ENCODE assay signal across 17 cellular contexts in the genomic region with DNA sequence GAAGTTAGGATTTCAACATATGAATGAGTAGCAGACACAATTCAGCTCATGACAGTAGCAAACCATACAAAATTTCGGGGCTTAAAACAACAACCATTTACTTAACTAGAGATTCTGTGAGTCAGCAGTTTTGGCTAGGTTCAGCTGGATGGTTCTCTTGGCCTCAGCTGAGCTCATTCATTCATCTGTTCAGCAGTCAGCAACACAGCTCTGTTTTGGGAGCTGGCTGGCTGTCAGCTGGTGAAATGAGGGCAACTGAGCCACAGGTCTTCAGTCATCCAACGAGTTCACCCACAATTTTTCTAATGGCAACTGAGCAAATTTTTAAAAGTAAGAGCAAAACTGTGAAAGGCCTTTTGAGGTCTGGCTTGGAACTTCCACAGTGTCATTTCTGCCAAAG.
DNase-seq lines count a peak whose midpoint lies in the region; ATAC-seq, FAIRE-seq and TF ChIP-seq lines count a peak whose summit lies in the region.
"Had no signal": no experiment of that assay in that cellular context is flagged by ENCODE, and none has a peak within 500 bp of the region (broad histone marks: within the 10 kb centered on the region; RNA-seq: fewer than 3 reads in every experiment).

No MANE protein-coding gene starts in this region.

- no peaks in the 10 kb centered on the region for H3K36me3 Mint-ChIP-seq in astrocyte (ENCODE audit: low read depth, unreplicated experiment)

- H3K27ac ChIP-seq in IMR-90 (ENCODE audit: insufficient read depth, low read length) (no peak overlapping the region), astrocyte (ENCODE audit: low read depth, low read length) (no peak overlapping the region), neuronal stem cell (replicated peaks; ENCODE audit: low read length) (no peak overlapping the region), prostate gland (no peak overlapping the region)
- H3K27ac ChIP-seq: PC-9, SJCRH30 had no signal

- no peak overlapping the region for H3K4me3 Mint-ChIP-seq in astrocyte (ENCODE audit: unreplicated experiment)
- H3K4me3 Mint-ChIP-seq: B cell; CD4-positive, alpha-beta T cell had no signal

- H4K8ac ChIP-seq in IMR-90 (ENCODE audit: low read depth in 2 of 2, low read length in 2 of 2) = no peak overlapping the region
- H4K8ac ChIP-seq in neuronal stem cell (ENCODE audit: low read depth, low read length) = no peak overlapping the region

- H3K9ac ChIP-seq in IMR-90 (ENCODE audit: low read depth, low read length) (no peak overlapping the region), astrocyte (ENCODE audit: low read length) (no peak overlapping the region), neuronal stem cell (ENCODE audit: low read depth, low read length, poor library complexity) (no peak overlapping the region)

- H2BK12ac ChIP-seq in neuronal stem cell (ENCODE audit: low read length) = no peak overlapping the region

- H3K27me3 ChIP-seq in IMR-90 (ENCODE audit: control insufficient read depth, insufficient read depth, low read length) (no peaks in the 10 kb centered on the region), astrocyte (ENCODE audit: insufficient read depth, low read length) (no peaks in the 10 kb centered on the region), neuronal stem cell (ENCODE audit: control insufficient read depth in 3 of 3, insufficient read depth in 3 of 3, low read depth in 1 of 3, low read length in 3 of 3) (no peaks in the 10 kb centered on the region), prostate gland (replicated peaks; ENCODE audit: insufficient read depth) (no peaks in the 10 kb centered on the region)
- H3K27me3 ChIP-seq: SJCRH30 had no signal

- no peaks in the 10 kb centered on the region for H3K79me1 ChIP-seq in IMR-90 (ENCODE audit: low read depth in 1 of 2, low read length in 2 of 2)
- H3K79me1 ChIP-seq in neuronal stem cell (ENCODE audit: low read depth, low read length) = no peaks in the 10 kb centered on the region

- H3K4me2 ChIP-seq in IMR-90 (ENCODE audit: low read depth, low read length) (no peak overlapping the region), astrocyte (ENCODE audit: low read length) (no peak overlapping the region), neuronal stem cell (ENCODE audit: insufficient read depth, low read length, poor library complexity, severe bottlenecking) (no peak overlapping the region)
- H3K4me2 ChIP-seq: PC-9 had no signal

- H3K56ac ChIP-seq in IMR-90 (ENCODE audit: extremely low read depth, insufficient read depth, low read length) = no peak overlapping the region

- no peak overlapping the region for H2BK20ac ChIP-seq in IMR-90 (ENCODE audit: low read depth, low read length)

- dilution Hi-C loops in IMR-90 (cut with HindIII; ENCODE audit: low sequenced_read_pairs, unreplicated experiment) = no loop called here

- H2BK5ac ChIP-seq in IMR-90 (ENCODE audit: low read depth, low read length, poor library complexity, severe bottlenecking) (no peak overlapping the region), neuronal stem cell (ENCODE audit: low read length) (no peak overlapping the region)

- H2AFZ ChIP-seq in IMR-90 (replicated peaks; ENCODE audit: low read length, poor library complexity) (no peak overlapping the region), astrocyte (ENCODE audit: low read depth, low read length) (no peak overlapping the region), neuronal stem cell (ENCODE audit: low read length) (peak overlapping the region; percentile 33)
- H2AFZ ChIP-seq: PC-9 had no signal

- no peak overlapping the region for H4K91ac ChIP-seq in IMR-90 (ENCODE audit: insufficient read depth, low read depth, low read length)
- no peak overlapping the region for H4K91ac ChIP-seq in neuronal stem cell (ENCODE audit: low read depth, low read length, poor library complexity)

- peak overlapping the region; percentile 89 for H3K27ac Mint-ChIP-seq in astrocyte (ENCODE audit: unreplicated experiment)
- H3K27ac Mint-ChIP-seq: B cell; CD4-positive, alpha-beta T cell had no signal

- H3K9me3 Mint-ChIP-seq in astrocyte (ENCODE audit: unreplicated experiment) = no peaks in the 10 kb centered on the region

- H2BK15ac ChIP-seq in IMR-90 (ENCODE audit: low read depth, low read length) = no peak overlapping the region
- no peak overlapping the region for H2BK15ac ChIP-seq in neuronal stem cell (ENCODE audit: low read length)

- H3K27me3 Mint-ChIP-seq in astrocyte (ENCODE audit: low read depth, unreplicated experiment) = no peaks in the 10 kb centered on the region
- H3K27me3 Mint-ChIP-seq: B cell; CD4-positive, alpha-beta T cell had no signal

- no TSS peak for BruUV-seq in IMR-90 (replicated peaks; lab: Mats Ljungman, UMichigan)

- no peak overlapping the region for H2AK5ac ChIP-seq in IMR-90 (ENCODE audit: low read depth, low read length)
- no peak overlapping the region for H2AK5ac ChIP-seq in neuronal stem cell (ENCODE audit: low read depth, low read length)

- no peak for TF ChIP-seq CTCF in IMR-90 (conservative IDR thresholded peaks at IDR 0.05; ENCODE audit: low read depth, low read length)
- TF ChIP-seq CTCF in astrocyte (IDR thresholded peaks at IDR 0.05; ENCODE audit: insufficient read depth, low read depth, low read length) = no peak
- TF ChIP-seq CTCF in fibroblast of pulmonary artery (IDR thresholded peaks at IDR 0.05; ENCODE audit: low read length, missing control alignments) = no peak
- TF ChIP-seq CTCF in prostate gland (IDR thresholded peaks at IDR 0.05) = no peak

- DNase-seq in IMR-90 (peak; percentile 12), astrocyte (ENCODE audit: low read depth) (peak; percentile 83), fibroblast of pulmonary artery (ENCODE audit: low read depth) (peak; percentile 0), neuronal stem cell (ENCODE audit: low spot score) (no peak), prostate gland (ENCODE audit: low spot score) (no peak), DMS53 treated with DMSO at 0.1 percent for 48 hours (lab: John Stamatoyannopoulos, UW; ENCODE audit: unreplicated experiment) (no peak)
- DNase-seq: CD4-positive, alpha-beta T cell; DMS53; NCI-H1436; NCI-H2029 treated with DMSO at 0.1 percent for 48 hours; NCI-H774; PC-9; SJCRH30 had no signal

- intact Hi-C loops in IMR-90 (cut with micrococcal nuclease) = no loop called here
- intact Hi-C loops in prostate gland (cut with DNase I) = no loop called here

- H2BK120ac ChIP-seq in IMR-90 (ENCODE audit: low read depth, low read length) = no peak overlapping the region
- no peak overlapping the region for H2BK120ac ChIP-seq in neuronal stem cell (ENCODE audit: low read depth, low read length)

- H3K14ac ChIP-seq in IMR-90 (replicated peaks; ENCODE audit: low read depth, low read length) = no peak overlapping the region
- H3K14ac ChIP-seq in neuronal stem cell (ENCODE audit: low read length) = no peak overlapping the region

- no CpG with 5 or more reads among the region's 2 CpGs for WGBS in IMR-90 (ENCODE audit: extremely low coverage in 2 of 2, insufficient read length in 1 of 2), 2 experiments
- no CpG with 5 or more reads among the region's 2 CpGs for WGBS in neuronal stem cell (ENCODE audit: extremely low coverage in 2 of 2, insufficient read length in 2 of 2, insufficient replicate concordance in 1 of 2), 2 donors
- WGBS in prostate gland = 57% methylated on average over 2 of the region's 2 CpGs

- H3K4me3 ChIP-seq in IMR-90 (ENCODE audit: insufficient read depth, low read depth, low read length) = no peak overlapping the region
- H3K4me3 ChIP-seq in astrocyte (ENCODE audit: insufficient read depth, low read depth, low read length) = no peak overlapping the region
- H3K4me3 ChIP-seq in fibroblast of pulmonary artery (replicated peaks; ENCODE audit: low read depth, low read length) = no peak overlapping the region
- H3K4me3 ChIP-seq in neuronal stem cell (ENCODE audit: low read length in 2 of 2) = no peak overlapping the region
- H3K4me3 ChIP-seq in prostate gland = no peak overlapping the region
- H3K4me3 ChIP-seq: PC-9, SJCRH30 had no signal

- no peak overlapping the region for H3K4ac ChIP-seq in IMR-90 (ENCODE audit: low read depth, low read length)
- no peak overlapping the region for H3K4ac ChIP-seq in neuronal stem cell (ENCODE audit: low read length)

- TF ChIP-seq POLR2A in IMR-90 (IDR thresholded peaks at IDR 0.05; ENCODE audit: low read depth, low read length) = no peak
- TF ChIP-seq POLR2A in prostate gland (IDR thresholded peaks at IDR 0.05) = no peak

- no peak overlapping the region for H3K18ac ChIP-seq in IMR-90 (ENCODE audit: low read depth, low read length)
- H3K18ac ChIP-seq in neuronal stem cell (ENCODE audit: low read length) = no peak overlapping the region

- H3K9me3 ChIP-seq in IMR-90 (ENCODE audit: control insufficient read depth, insufficient read depth, low read length) = no peaks in the 10 kb centered on the region; the same call in 1 of the 2 replicates
- no peaks in the 10 kb centered on the region for H3K9me3 ChIP-seq in astrocyte (ENCODE audit: insufficient read depth, low read depth, low read length)
- H3K9me3 ChIP-seq in neuronal stem cell (replicated peaks in 1 of 2; ENCODE audit: control insufficient read depth in 2 of 2, insufficient read depth in 1 of 2, low read depth in 1 of 2, low read length in 2 of 2) = no peaks in the 10 kb centered on the region
- no peaks in the 10 kb centered on the region for H3K9me3 ChIP-seq in prostate gland
- H3K9me3 ChIP-seq: SJCRH30 had no signal

- CTCF ChIA-PET in IMR-90 (lab: Yijun Ruan, JAX) = interaction anchor here (1.0 kb wide), 1 partner anchor 11 kb away, joined by 4 read pairs; no protein-coding TSS in a partner anchor

- no peak overlapping the region for H2AK9ac ChIP-seq in IMR-90 (replicated peaks; ENCODE audit: low read depth, low read length, poor library complexity)

- no peaks in the 10 kb centered on the region for H3K79me2 ChIP-seq in astrocyte (ENCODE audit: insufficient read depth, low read length)

- in situ Hi-C loops in IMR-90 (cut with MboI; ENCODE audit: low sequenced_read_pairs) = no loop called here

- no peak for ATAC-seq in IMR-90 (ENCODE audit: low read depth)
- no peak for ATAC-seq in HG03460 (IDR thresholded peaks at IDR 0.05; ENCODE audit: unreplicated experiment)
- no peak for ATAC-seq in HG02759 (IDR thresholded peaks at IDR 0.05; ENCODE audit: unreplicated experiment)
- ATAC-seq: HCT116 had no signal

- no peaks in the 10 kb centered on the region for H3K9me1 ChIP-seq in IMR-90 (ENCODE audit: insufficient read depth, low read length)

- no peak for FAIRE-seq in astrocyte (lab: Jason Lieb, UNC)

- peaks cover 4% of the 10 kb centered on the region for H3K4me1 Mint-ChIP-seq in astrocyte (ENCODE audit: low read depth, unreplicated experiment)
- H3K4me1 Mint-ChIP-seq: B cell had no signal

- H4K20me1 ChIP-seq in IMR-90 (ENCODE audit: insufficient read depth, low read length) = no peaks in the 10 kb centered on the region
- no peaks in the 10 kb centered on the region for H4K20me1 ChIP-seq in astrocyte (ENCODE audit: insufficient read depth, low read length)

- TF ChIP-seq RAD21 in IMR-90 (IDR thresholded peaks at IDR 0.05; ENCODE audit: low read length) = no peak

- POLR2A ChIA-PET in IMR-90 (lab: Charles Lee; ENCODE audit: unreplicated experiment) = no interaction called here

- no peaks in the 10 kb centered on the region for H3K4me1 ChIP-seq in IMR-90 (ENCODE audit: control insufficient read depth, insufficient read depth, low read length)
- H3K4me1 ChIP-seq in astrocyte (ENCODE audit: insufficient read depth, low read length) = no peaks in the 10 kb centered on the region
- H3K4me1 ChIP-seq in neuronal stem cell (ENCODE audit: control insufficient read depth in 2 of 2, insufficient read depth in 1 of 2, low read depth in 1 of 2, low read length in 2 of 2) = no peaks in the 10 kb centered on the region
- no peaks in the 10 kb centered on the region for H3K4me1 ChIP-seq in prostate gland (replicated peaks)
- H3K4me1 ChIP-seq: SJCRH30 had no signal

- H3K36me3 ChIP-seq in IMR-90 (ENCODE audit: control insufficient read depth, insufficient read depth, low read length) (no peaks in the 10 kb centered on the region), astrocyte (ENCODE audit: insufficient read depth, low read length) (no peaks in the 10 kb centered on the region), neuronal stem cell (replicated peaks in 1 of 2; ENCODE audit: control insufficient read depth in 2 of 2, insufficient read depth in 2 of 2, low read length in 2 of 2) (no peaks in the 10 kb centered on the region), prostate gland (no peaks in the 10 kb centered on the region)
- H3K36me3 ChIP-seq: SJCRH30 had no signal

- no peak overlapping the region for H3K23ac ChIP-seq in IMR-90 (ENCODE audit: low read depth, low read length)
- no peak overlapping the region for H3K23ac ChIP-seq in neuronal stem cell (ENCODE audit: low read depth, low read length, poor library complexity)

- H4K5ac ChIP-seq in IMR-90 (ENCODE audit: low read depth, low read length) = no peak overlapping the region

Comparison
In these comparisons a context has a peak if more than half of its experiments do, and no peak if none do; other contexts are left out.
1. DNase-seq: peak in IMR-90 (single experiment), astrocyte (single experiment) and fibroblast of pulmonary artery (single experiment); none in neuronal stem cell (single experiment), prostate gland (single experiment) and DMS53 treated with DMSO at 0.1 percent for 48 hours (single experiment).